ENCODE assay signal across 1 cellular context in the genomic region with DNA sequence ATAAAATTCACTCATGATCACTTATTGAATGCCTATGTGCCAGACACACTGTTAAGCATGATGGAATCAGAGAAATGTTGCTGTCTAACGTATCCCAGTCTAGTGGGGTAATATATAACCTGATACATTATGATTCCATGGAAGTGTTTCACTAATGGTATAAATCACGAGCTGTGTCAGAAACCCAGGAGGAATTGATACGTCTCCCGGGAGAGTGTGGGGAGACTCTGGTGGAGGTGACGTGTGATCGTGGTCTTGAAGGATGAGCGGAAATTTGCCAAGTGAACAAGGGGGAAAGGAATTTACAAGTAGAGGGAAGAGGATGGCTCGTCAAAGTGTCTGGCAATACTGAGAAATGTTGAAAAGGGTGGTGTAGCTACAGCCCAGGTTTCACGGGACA.
TF ChIP-seq lines count a peak whose summit lies in the region.

No MANE protein-coding gene starts in this region.

TF ChIP-seq in H1, 55 proteins besides CTCF, POLR2A, EP300 and RAD21:
- TF ChIP-seq TEAD4 (IDR thresholded peaks at IDR 0.05; ENCODE audit: low read depth, low read length) (no peak), POU5F1 (IDR thresholded peaks at IDR 0.05; ENCODE audit: low read depth, low read length) (no peak), RXRA (IDR thresholded peaks at IDR 0.05; ENCODE audit: insufficient read depth, low read depth, low read length) (no peak), CBX5 (IDR thresholded peaks at IDR 0.05; ENCODE audit: low read depth, low read length) (no peak), JUN (IDR thresholded peaks at IDR 0.05; ENCODE audit: low read depth, low read length) (no peak), HDAC2 (IDR thresholded peaks at IDR 0.05; ENCODE audit: borderline replicate concordance in 1 of 2, low read depth in 2 of 2, low read length in 2 of 2) (no peak), EGR1 (IDR thresholded peaks at IDR 0.05; ENCODE audit: borderline replicate concordance, low read depth, low read length) (no peak), SIN3A (conservative IDR thresholded peaks at IDR 0.05 in 1 of 2, IDR thresholded peaks at IDR 0.05 in 1 of 2; ENCODE audit: low read depth in 1 of 2, low read length in 2 of 2) (no peak), CTBP2 (IDR thresholded peaks at IDR 0.05; ENCODE audit: borderline replicate concordance, insufficient read depth, insufficient read length, low read length) (no peak), KDM5A (IDR thresholded peaks at IDR 0.05; ENCODE audit: low read length) (no peak), GTF2F1 (IDR thresholded peaks at IDR 0.05; ENCODE audit: borderline replicate concordance, low read depth, low read length) (no peak), SP4 (IDR thresholded peaks at IDR 0.05; ENCODE audit: low read length) (no peak), TCF12 (IDR thresholded peaks at IDR 0.05; ENCODE audit: low read depth, low read length) (no peak), HDAC6 (IDR thresholded peaks at IDR 0.05; ENCODE audit: low read depth, low read length) (no peak)
- TF ChIP-seq, protein P1, sequence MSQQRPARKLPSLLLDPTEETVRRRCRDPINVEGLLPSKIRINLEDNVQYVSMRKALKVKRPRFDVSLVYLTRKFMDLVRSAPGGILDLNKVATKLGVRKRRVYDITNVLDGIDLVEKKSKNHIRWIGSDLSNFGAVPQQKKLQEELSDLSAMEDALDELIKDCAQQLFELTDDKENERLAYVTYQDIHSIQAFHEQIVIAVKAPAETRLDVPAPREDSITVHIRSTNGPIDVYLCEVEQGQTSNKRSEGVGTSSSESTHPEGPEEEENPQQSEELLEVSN (IDR thresholded peaks at IDR 0.05), result no peak
